Comparison of ENCODE assay signal across 8 cellular contexts in genomic region chr2:86037141-86037794, GRCh38.
A peak's percentile ranks its signal among the peaks of the same experiment; 100 is the strongest.
DNase-seq lines count a peak whose midpoint lies in the region; ATAC-seq, FAIRE-seq and TF ChIP-seq lines count a peak whose summit lies in the region.

No MANE protein-coding gene starts in this region.

- peak; percentile 67 for DNase-seq in Daoy (ENCODE audit: low read depth)
- DNase-seq in SK-N-MC (ENCODE audit: low read depth, low spot score), result no peak
- peak in 1 of 4 experiments; percentile 25 for DNase-seq in K562 (ENCODE audit: extremely low read depth in 1 of 4, low spot score in 3 of 4)
- no peak for DNase-seq in keratinocyte (ENCODE audit: low read depth, low spot score)
- peak; percentile 60 for DNase-seq in stimulated activated CD4-positive, alpha-beta T cell treated with anti-CD3 and anti-CD28 coated beads, Interleukin-4, amount 100 ng/mL, for 24 hours
- DNase-seq in NCI-H1930 (lab: John Stamatoyannopoulos, UW), result no peak
- no peak for DNase-seq in NCI-H446 treated with DMSO at 0.1 percent for 48 hours (lab: John Stamatoyannopoulos, UW)

- H3K36me3 ChIP-seq in SK-N-MC (ENCODE audit: insufficient read depth, low read length) (peaks cover 94% of the 10 kb centered on the region), K562 (ENCODE audit: control insufficient read depth, insufficient read depth, low read length) (peaks cover 100% of the 10 kb centered on the region; the same call in 2 of the 3 replicates), keratinocyte (ENCODE audit: control insufficient read depth in 2 of 2, extremely low read depth in 1 of 2, insufficient read depth in 2 of 2, low read length in 2 of 2) (peaks cover 48 to 66% of the 10 kb centered on the region in 2 experiments)

- H3K4me1 ChIP-seq in K562 (replicated peaks in 1 of 2; ENCODE audit: control insufficient read depth in 2 of 2, insufficient read depth in 2 of 2, low read length in 2 of 2) (peaks cover 0 to 8% of the 10 kb centered on the region in 2 experiments; a peak in 3 of 5 replicates), keratinocyte (ENCODE audit: control insufficient read depth, extremely low read depth, insufficient read depth, low read length) (peaks cover 29% of the 10 kb centered on the region)

- intact Hi-C loops in K562 (cut with micrococcal nuclease), result no loop called here

- H3K9me1 ChIP-seq in K562 (ENCODE audit: control insufficient read depth, insufficient read depth, low read length) (no peaks in the 10 kb centered on the region), keratinocyte (ENCODE audit: control insufficient read depth, extremely low read depth, insufficient read depth, low read length) (no peaks in the 10 kb centered on the region)

- no peak for ATAC-seq in K562
- no peak for ATAC-seq in HG03460 (IDR thresholded peaks at IDR 0.05; ENCODE audit: unreplicated experiment)

- TF ChIP-seq POLR2A in K562 (conservative IDR thresholded peaks at IDR 0.05), result no peak

- FAIRE-seq in K562 (lab: Jason Lieb, UNC), result no peak
- no peak for FAIRE-seq in keratinocyte (lab: Jason Lieb, UNC)

- TF ChIP-seq RAD21 in K562 (CRISPR knock-in tag; conservative IDR thresholded peaks at IDR 0.05 in 1 of 2, IDR thresholded peaks at IDR 0.05 in 1 of 2), result no peak

- dilution Hi-C loops in keratinocyte (cut with MboI; ENCODE audit: extremely low pct_ligation_motif_present, low sequenced_read_pairs), result no loop called here

- POLR2A ChIA-PET in K562 (lab: Yijun Ruan, JAX), result interaction anchor here (0.8 to 1.4 kb wide), 4 partner anchors 10 to 136 kb away, joined by 3 to 5 read pairs (median 4); no protein-coding TSS in a partner anchor

- no peak overlapping the region for H3K4me3 ChIP-seq in SK-N-MC
- H3K4me3 ChIP-seq in K562, result no peak overlapping the region
- no peak overlapping the region for H3K4me3 ChIP-seq in keratinocyte (ENCODE audit: control insufficient read depth in 2 of 3, extremely low read depth in 1 of 3, insufficient read depth in 2 of 3, low read depth in 1 of 3, low read length in 3 of 3)

- TF ChIP-seq EP300 in K562 (IDR thresholded peaks at IDR 0.05; ENCODE audit: low read length), result no peak

- H2AFZ ChIP-seq in K562 (ENCODE audit: low read depth, low read length) (no peak overlapping the region), keratinocyte (ENCODE audit: control insufficient read depth, low read length) (no peak overlapping the region)

- CTCF ChIA-PET in K562 (lab: Yijun Ruan, JAX; ENCODE audit: low intra/inter-chr PET ratio), result no interaction called here

- no peak for TF ChIP-seq CTCF in K562 (IDR thresholded peaks at IDR 0.05 in 2 of 3, conservative IDR thresholded peaks at IDR 0.05 in 1 of 3; ENCODE audit: insufficient read depth in 2 of 3, low read depth in 1 of 3, low read length in 3 of 3)
- no peak for TF ChIP-seq CTCF in keratinocyte (optimal IDR thresholded peaks at IDR 0.05 in 1 of 3, IDR thresholded peaks at IDR 0.05 in 1 of 3, conservative IDR thresholded peaks at IDR 0.05 in 1 of 3; ENCODE audit: extremely low read depth in 1 of 3, insufficient read depth in 2 of 3, low read length in 3 of 3)

- H4K20me1 ChIP-seq in K562 (replicated peaks; ENCODE audit: control insufficient read depth, insufficient read depth, low read length) (no peaks in the 10 kb centered on the region), keratinocyte (ENCODE audit: control insufficient read depth, extremely low read depth, insufficient read depth, low read length) (no peaks in the 10 kb centered on the region)

- H3K4me2 ChIP-seq in K562 (ENCODE audit: insufficient read depth, low read length), result no peak overlapping the region
- no peak overlapping the region for H3K4me2 ChIP-seq in keratinocyte (ENCODE audit: control insufficient read depth, extremely low read depth, insufficient read depth, low read depth, low read length)

- 81% methylated on average over 12 of the region's 12 CpGs for whole genome bisulfite sequencing in K562 (ENCODE audit: insufficient coverage, low coverage, missing lambda C conversion rate)

- in situ Hi-C loops in K562 (cut with MboI), result no loop called here

- BruUV-seq in K562 (replicated peaks; lab: Mats Ljungman, UMichigan), result no TSS peak

- H3K27me3 ChIP-seq in K562 (ENCODE audit: control insufficient read depth in 2 of 2, insufficient read depth in 2 of 2, low read length in 2 of 2) (no peaks in the 10 kb centered on the region), keratinocyte (ENCODE audit: control insufficient read depth, extremely low read depth, insufficient read depth, low read length) (no peaks in the 10 kb centered on the region)

- H3K9ac ChIP-seq in SK-N-MC (ENCODE audit: insufficient read length) (no peak overlapping the region), K562 (ENCODE audit: insufficient read depth in 1 of 2, low read depth in 2 of 2, low read length in 2 of 2) (peak overlapping the region in 1 of 2 experiments; percentile 62; a peak in 1 of 4 replicates), keratinocyte (ENCODE audit: control insufficient read depth, extremely low read depth, insufficient read depth, low read length) (no peak overlapping the region)

- no peaks in the 10 kb centered on the region for H3K9me3 ChIP-seq in SK-N-MC (ENCODE audit: low read depth, low read length)
- H3K9me3 ChIP-seq in K562 (replicated peaks; ENCODE audit: control insufficient read depth, insufficient read depth, low read depth, low read length), result no peaks in the 10 kb centered on the region
- no peaks in the 10 kb centered on the region for H3K9me3 ChIP-seq in keratinocyte (ENCODE audit: control insufficient read depth, low read depth, low read length)

- peak overlapping the region; percentile 72 for H3K27ac ChIP-seq in SK-N-MC
- H3K27ac ChIP-seq in K562 (ENCODE audit: extremely low read depth, low read depth, low read length), result no peak overlapping the region
- peak overlapping the region; percentile 64 for H3K27ac ChIP-seq in keratinocyte (ENCODE audit: control insufficient read depth, insufficient read depth, low read length)

- H3K79me2 ChIP-seq in K562 (ENCODE audit: control insufficient read depth, insufficient read depth, low read length) (no peaks in the 10 kb centered on the region), keratinocyte (ENCODE audit: control insufficient read depth, insufficient read depth, low read length) (no peaks in the 10 kb centered on the region)

TF ChIP-seq in K562, 482 proteins besides CTCF, POLR2A, EP300 and RAD21 (continues in another document):
- TF ChIP-seq, protein P1, sequence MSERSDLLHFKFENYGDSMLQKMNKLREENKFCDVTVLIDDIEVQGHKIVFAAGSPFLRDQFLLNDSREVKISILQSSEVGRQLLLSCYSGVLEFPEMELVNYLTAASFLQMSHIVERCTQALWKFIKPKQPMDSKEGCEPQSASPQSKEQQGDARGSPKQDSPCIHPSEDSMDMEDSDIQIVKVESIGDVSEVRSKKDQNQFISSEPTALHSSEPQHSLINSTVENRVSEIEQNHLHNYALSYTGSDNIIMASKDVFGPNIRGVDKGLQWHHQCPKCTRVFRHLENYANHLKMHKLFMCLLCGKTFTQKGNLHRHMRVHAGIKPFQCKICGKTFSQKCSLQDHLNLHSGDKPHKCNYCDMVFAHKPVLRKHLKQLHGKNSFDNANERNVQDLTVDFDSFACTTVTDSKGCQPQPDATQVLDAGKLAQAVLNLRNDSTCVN (CRISPR knock-in tag; IDR thresholded peaks at IDR 0.05), result no peak
- TF ChIP-seq POLR2G (IDR thresholded peaks at IDR 0.05; ENCODE audit: low read depth, low read length), result 0 out of 2 replicates have a peak, but pooled peaks have one; percentile 36
- TF ChIP-seq, protein P2, sequence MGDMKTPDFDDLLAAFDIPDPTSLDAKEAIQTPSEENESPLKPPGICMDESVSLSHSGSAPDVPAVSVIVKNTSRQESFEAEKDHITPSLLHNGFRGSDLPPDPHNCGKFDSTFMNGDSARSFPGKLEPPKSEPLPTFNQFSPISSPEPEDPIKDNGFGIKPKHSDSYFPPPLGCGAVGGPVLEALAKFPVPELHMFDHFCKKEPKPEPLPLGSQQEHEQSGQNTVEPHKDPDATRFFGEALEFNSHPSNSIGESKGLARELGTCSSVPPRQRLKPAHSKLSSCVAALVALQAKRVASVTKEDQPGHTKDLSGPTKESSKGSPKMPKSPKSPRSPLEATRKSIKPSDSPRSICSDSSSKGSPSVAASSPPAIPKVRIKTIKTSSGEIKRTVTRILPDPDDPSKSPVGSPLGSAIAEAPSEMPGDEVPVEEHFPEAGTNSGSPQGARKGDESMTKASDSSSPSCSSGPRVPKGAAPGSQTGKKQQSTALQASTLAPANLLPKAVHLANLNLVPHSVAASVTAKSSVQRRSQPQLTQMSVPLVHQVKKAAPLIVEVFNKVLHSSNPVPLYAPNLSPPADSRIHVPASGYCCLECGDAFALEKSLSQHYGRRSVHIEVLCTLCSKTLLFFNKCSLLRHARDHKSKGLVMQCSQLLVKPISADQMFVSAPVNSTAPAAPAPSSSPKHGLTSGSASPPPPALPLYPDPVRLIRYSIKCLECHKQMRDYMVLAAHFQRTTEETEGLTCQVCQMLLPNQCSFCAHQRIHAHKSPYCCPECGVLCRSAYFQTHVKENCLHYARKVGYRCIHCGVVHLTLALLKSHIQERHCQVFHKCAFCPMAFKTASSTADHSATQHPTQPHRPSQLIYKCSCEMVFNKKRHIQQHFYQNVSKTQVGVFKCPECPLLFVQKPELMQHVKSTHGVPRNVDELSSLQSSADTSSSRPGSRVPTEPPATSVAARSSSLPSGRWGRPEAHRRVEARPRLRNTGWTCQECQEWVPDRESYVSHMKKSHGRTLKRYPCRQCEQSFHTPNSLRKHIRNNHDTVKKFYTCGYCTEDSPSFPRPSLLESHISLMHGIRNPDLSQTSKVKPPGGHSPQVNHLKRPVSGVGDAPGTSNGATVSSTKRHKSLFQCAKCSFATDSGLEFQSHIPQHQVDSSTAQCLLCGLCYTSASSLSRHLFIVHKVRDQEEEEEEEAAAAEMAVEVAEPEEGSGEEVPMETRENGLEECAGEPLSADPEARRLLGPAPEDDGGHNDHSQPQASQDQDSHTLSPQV (IDR thresholded peaks at IDR 0.05), result peak; percentile 47; the same call in 1 of the 2 replicates
- TF ChIP-seq NR2C2 (CRISPR knock-in tag; IDR thresholded peaks at IDR 0.05), result no peak
- TF ChIP-seq NR2C2 (tag; IDR thresholded peaks at IDR 0.05), result peak; percentile 35; the same call in 1 of the 2 replicates
- TF ChIP-seq, protein P3, sequence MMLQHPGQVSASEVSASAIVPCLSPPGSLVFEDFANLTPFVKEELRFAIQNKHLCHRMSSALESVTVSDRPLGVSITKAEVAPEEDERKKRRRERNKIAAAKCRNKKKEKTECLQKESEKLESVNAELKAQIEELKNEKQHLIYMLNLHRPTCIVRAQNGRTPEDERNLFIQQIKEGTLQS (IDR thresholded peaks at IDR 0.05), result no peak
- TF ChIP-seq, protein P3 (CRISPR knock-in tag; conservative IDR thresholded peaks at IDR 0.05), result no peak
- TF ChIP-seq, protein P4, sequence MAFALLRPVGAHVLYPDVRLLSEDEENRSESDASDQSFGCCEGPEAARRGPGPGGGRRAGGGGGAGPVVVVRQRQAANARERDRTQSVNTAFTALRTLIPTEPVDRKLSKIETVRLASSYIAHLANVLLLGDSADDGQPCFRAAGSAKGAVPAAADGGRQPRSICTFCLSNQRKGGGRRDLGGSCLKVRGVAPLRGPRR (CRISPR knock-in tag; IDR thresholded peaks at IDR 0.05), result no peak

Comparison
In these comparisons a context has a peak if more than half of its experiments do, and no peak if none do; other contexts are left out.
1. DNase-seq: peak in Daoy (single experiment) and stimulated activated CD4-positive, alpha-beta T cell treated with anti-CD3 and anti-CD28 coated beads, Interleukin-4, amount 100 ng/mL, for 24 hours (single experiment); none in SK-N-MC (single experiment), keratinocyte (single experiment), NCI-H1930 (0 of 2) and NCI-H446 treated with DMSO at 0.1 percent for 48 hours (single experiment).